Comparison of ENCODE assay signal across 12 cellular contexts in the genomic region with DNA sequence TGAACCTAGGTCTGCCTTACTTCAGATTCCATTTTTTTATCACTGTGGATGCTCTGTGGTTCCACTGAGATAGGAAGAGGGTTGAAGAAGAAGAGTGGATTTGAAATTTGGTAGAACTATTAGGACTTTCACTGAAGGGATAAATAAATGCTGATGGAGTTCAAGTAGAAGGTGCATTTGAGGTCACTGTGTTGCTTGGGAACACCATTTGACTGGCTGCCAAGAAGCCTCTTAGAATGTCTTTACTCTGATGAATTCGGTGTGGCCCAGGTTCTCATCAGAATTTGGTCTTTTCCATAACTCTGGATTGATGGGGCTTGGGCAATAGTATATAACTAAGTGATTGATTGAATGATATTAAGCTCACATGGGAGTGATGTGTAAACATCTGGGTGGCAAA. TPM values are rescaled to one million over a fixed set of nuclear protein-coding genes. Genes with fewer than 3 reads are reported as not detected.
DNase-seq lines count a peak whose midpoint lies in the region; ATAC-seq, FAIRE-seq and TF ChIP-seq lines count a peak whose summit lies in the region.
"Had no signal": no experiment of that assay in that cellular context is flagged by ENCODE, and none has a peak within 500 bp of the region (broad histone marks: within the 10 kb centered on the region; RNA-seq: fewer than 3 reads in every experiment).

No MANE protein-coding gene starts in this region.

- no peak overlapping the region for H3K9ac ChIP-seq in HepG2 (ENCODE audit: insufficient read depth, low read depth, low read length)

- in situ Hi-C loops in HepG2 (cut with HindIII; ENCODE audit: extremely low pct_ligation_motif_present, low pct_unique_long_range_greater_than_20kb) = no loop called here

- no peak for TF ChIP-seq RAD21 in HepG2 (CRISPR knock-in tag; IDR thresholded peaks at IDR 0.05)

- H4K20me1 ChIP-seq in HepG2 (ENCODE audit: insufficient read depth, low read length) = no peaks in the 10 kb centered on the region

- H3K9me3 Mint-ChIP-seq in stimulated activated naive B cell treated with anti-CD40 and anti-IgM and Interleukin-4, amounts not matched to agents 10 μg/mL and 1 μg/mL and 100 μg/mL, for 72 hours = no peaks in the 10 kb centered on the region
- H3K9me3 Mint-ChIP-seq: activated naive CD4-positive, alpha-beta T cell treated with anti-CD3 and anti-CD28 coated beads, Interleukin-2, amount 50 U/mL, for 24 hours had no signal

- TF ChIP-seq POLR2A in adrenal gland (IDR thresholded peaks at IDR 0.05) = no peak
- no peak for TF ChIP-seq POLR2A in HepG2 (IDR thresholded peaks at IDR 0.05; ENCODE audit: insufficient read depth in 1 of 2, low read depth in 2 of 2, low read length in 2 of 2)

- H3K36me3 ChIP-seq in adrenal gland (replicated peaks in 1 of 2) (no peaks in the 10 kb centered on the region), HepG2 (replicated peaks in 1 of 2; ENCODE audit: control insufficient read depth in 1 of 2, insufficient read depth in 2 of 2, low read length in 2 of 2) (no peaks in the 10 kb centered on the region; a peak in 2 of 5 replicates)

- BruUV-seq in HepG2 (replicated peaks; lab: Mats Ljungman, UMichigan) = no TSS peak

- H3K4me3 Mint-ChIP-seq in stimulated activated naive B cell treated with anti-CD40 and anti-IgM and Interleukin-4, amounts not matched to agents 10 μg/mL and 1 μg/mL and 100 μg/mL, for 72 hours = no peak overlapping the region
- H3K4me3 Mint-ChIP-seq: activated naive CD4-positive, alpha-beta T cell treated with anti-CD3 and anti-CD28 coated beads, Interleukin-2, amount 50 U/mL, for 24 hours had no signal

- H3K79me2 ChIP-seq in HepG2 (ENCODE audit: insufficient read depth, low read length) = peaks cover 2% of the 10 kb centered on the region

- H3K4me2 ChIP-seq in HepG2 (ENCODE audit: low read depth, low read length) = no peak overlapping the region

- FAIRE-seq in HepG2 (lab: Jason Lieb, UNC) (no peak), HTR-8/SVneo (lab: Jason Lieb, UNC) (no peak)

- H3K27ac ChIP-seq in adrenal gland = no peak overlapping the region
- H3K27ac ChIP-seq in HepG2 (ENCODE audit: extremely low read length, insufficient read depth, low read length) = no peak overlapping the region

- ATAC-seq in HepG2 = no peak
- no peak for ATAC-seq in stimulated activated naive B cell treated with anti-CD40 and anti-IgM and Interleukin-4, amounts not matched to agents 10 μg/mL and 1 μg/mL and 100 μg/mL, for 72 hours (replicated peaks)

- no peak overlapping the region for H3K27ac Mint-ChIP-seq in stimulated activated naive B cell treated with anti-CD40 and anti-IgM and Interleukin-4, amounts not matched to agents 10 μg/mL and 1 μg/mL and 100 μg/mL, for 72 hours
- H3K27ac Mint-ChIP-seq: activated naive CD4-positive, alpha-beta T cell treated with anti-CD3 and anti-CD28 coated beads, Interleukin-2, amount 50 U/mL, for 24 hours had no signal

- POLR2A ChIA-PET in HepG2 (lab: Yijun Ruan, JAX) = no interaction called here

- intact Hi-C loops in adrenal gland (cut with DNase I) (no loop called here), HepG2 (cut with micrococcal nuclease; ENCODE audit: unreplicated experiment) (no loop called here)

- H3K27me3 ChIP-seq in adrenal gland = no peaks in the 10 kb centered on the region
- no peaks in the 10 kb centered on the region for H3K27me3 ChIP-seq in HepG2 (ENCODE audit: control insufficient read depth in 1 of 2, insufficient read depth in 2 of 2, low read length in 2 of 2)

- TF ChIP-seq EP300 in HepG2 (IDR thresholded peaks at IDR 0.05; ENCODE audit: low read depth in 2 of 2, low read length in 2 of 2) = no peak
- no peak for TF ChIP-seq EP300 in HepG2 (CRISPR knock-in tag; IDR thresholded peaks at IDR 0.05; ENCODE audit: borderline replicate concordance)

- WGBS in adrenal gland, 4 donors = 14 to 29% (median 23%) methylated on average over 1 of the region's 1 CpG
- WGBS in HepG2 (ENCODE audit: low lambda C conversion rate) = 100% methylated on average over 1 of the region's 1 CpG

- no peaks in the 10 kb centered on the region for H3K27me3 Mint-ChIP-seq in stimulated activated naive B cell treated with anti-CD40 and anti-IgM and Interleukin-4, amounts not matched to agents 10 μg/mL and 1 μg/mL and 100 μg/mL, for 72 hours
- H3K27me3 Mint-ChIP-seq: activated naive CD4-positive, alpha-beta T cell treated with anti-CD3 and anti-CD28 coated beads, Interleukin-2, amount 50 U/mL, for 24 hours had no signal

- peaks cover 9 to 23% of the 10 kb centered on the region in 2 donors for H3K4me1 Mint-ChIP-seq in stimulated activated naive B cell treated with anti-CD40 and anti-IgM and Interleukin-4, amounts not matched to agents 10 μg/mL and 1 μg/mL and 100 μg/mL, for 72 hours

- no peaks in the 10 kb centered on the region for H3K9me3 ChIP-seq in adrenal gland (replicated peaks in 1 of 3)
- no peaks in the 10 kb centered on the region for H3K9me3 ChIP-seq in HepG2 (ENCODE audit: low read length)

- DNase-seq in DMS153 (lab: John Stamatoyannopoulos, UW) = peak; percentile 65
- peak; percentile 51 for DNase-seq in NCI-H1105 (lab: John Stamatoyannopoulos, UW)
- peak; percentile 45 to 84 (median 69) for DNase-seq in adrenal gland
- DNase-seq in medulla oblongata (ENCODE audit: extremely low spot score) = peak; percentile 61
- no peak for DNase-seq in HepG2 (ENCODE audit: low spot score)
- DNase-seq in HTR-8/SVneo (ENCODE audit: insufficient read length, low spot score) = no peak
- DNase-seq in NK-92 treated with Interleukin-12 subunit alpha and Interleukin-12 subunit beta, amount 100 ng/mL, for 24 hours (lab: John Stamatoyannopoulos, UW) = no peak
- no peak for DNase-seq in stimulated activated naive B cell treated with anti-CD40 and anti-IgM and Interleukin-4, amounts not matched to agents 10 μg/mL and 1 μg/mL and 100 μg/mL, for 72 hours
- DNase-seq: activated CD8-positive, alpha-beta memory T cell treated with anti-CD3 and anti-CD28 coated beads for 24 hours; stimulated activated naive CD4-positive, alpha-beta T cell treated with Interleukin-2 at 50 U/mL for 16 hours; T-helper 2 cell had no signal

- H3K4me1 ChIP-seq in adrenal gland (replicated peaks in 1 of 2) (peaks cover 0 to 16% of the 10 kb centered on the region in 2 donors), HepG2 (ENCODE audit: insufficient read depth, low read length) (no peaks in the 10 kb centered on the region)

- peaks cover 9 to 15% of the 10 kb centered on the region in 2 donors for H3K36me3 Mint-ChIP-seq in stimulated activated naive B cell treated with anti-CD40 and anti-IgM and Interleukin-4, amounts not matched to agents 10 μg/mL and 1 μg/mL and 100 μg/mL, for 72 hours

- CTCF ChIA-PET in HepG2 (lab: Yijun Ruan, JAX; ENCODE audit: low intra/inter-chr PET ratio, low total read pairs) = no interaction called here

- TF ChIP-seq CTCF in adrenal gland (IDR thresholded peaks at IDR 0.05) (no peak), HepG2 (CRISPR knock-in tag; IDR thresholded peaks at IDR 0.05) (no peak)

- no peak overlapping the region for H2AFZ ChIP-seq in HepG2 (ENCODE audit: low read length)

- no peak overlapping the region for H3K4me3 ChIP-seq in adrenal gland
- no peak overlapping the region for H3K4me3 ChIP-seq in HepG2 (replicated peaks in 1 of 3; ENCODE audit: insufficient read depth in 1 of 3, low read depth in 2 of 3, low read length in 3 of 3)

TF ChIP-seq in HepG2, 621 proteins besides CTCF, POLR2A, EP300 and RAD21 (continues in another document):
- TF ChIP-seq ESRRA (CRISPR knock-in tag; IDR thresholded peaks at IDR 0.05; ENCODE audit: low read depth) = no peak

RNA-seq across cellular contexts. Expression of a gene that starts 11.9 kb away (rescaled TPM):
- 10 to 100 TPM; 16.1 to 53.0 (median 29.6) TPM for total RNA-seq in adrenal gland
- 10 to 100 TPM in 1 of 3 donors, 1 to 10 TPM in 2; 4.8 to 24.1 (median 5.6) TPM for polyA plus RNA-seq in adrenal gland
- total RNA-seq in HepG2 (2016; rRNA removed; fragmentation: Illumina TruSeq; extraction: Trizol) = 23.6 and 24.2 TPM in 2 replicates
- total RNA-seq in HepG2 (2016; cell fraction: cytosol; rRNA removed; fragmentation: Illumina TruSeq; extraction: Trizol; ENCODE audit: low read depth) = 8.5 and 8.7 TPM in 2 replicates
- total RNA-seq in HepG2 (2016; cell fraction: insoluble cytoplasmic fraction; rRNA removed; fragmentation: Illumina TruSeq; extraction: Trizol) = 22.0 and 24.6 TPM in 2 replicates
- total RNA-seq in HepG2 (2016; cell fraction: membrane; rRNA removed; fragmentation: Illumina TruSeq; extraction: Trizol) = 19.5 and 20.9 TPM in 2 replicates
- total RNA-seq in HepG2 (2016; cell fraction: nucleus; rRNA removed; fragmentation: Illumina TruSeq; extraction: Trizol) = 25.0 and 27.4 TPM in 2 replicates
- polyA plus RNA-seq in HepG2 (2011; rRNA removed) = 14.8 and 22.3 TPM in 2 replicates
- 8.3 and 15.5 TPM in 2 replicates for polyA plus RNA-seq in HepG2 (2011; cell fraction: cytosol; rRNA removed)
- polyA plus RNA-seq in HepG2 (2011; cell fraction: nucleus; rRNA removed) = 3.2 and 4.7 TPM in 2 replicates
- 13.5 and 14.3 TPM in 2 replicates for polyA plus RNA-seq in HepG2 (2012)
- polyA plus RNA-seq in HepG2 (2016; cell fraction: cytosol; fragmentation: Illumina TruSeq; extraction: Trizol; ENCODE audit: low read depth) = 2.4 and 2.7 TPM in 2 replicates
- polyA plus RNA-seq in HepG2 (2016; cell fraction: insoluble cytoplasmic fraction; fragmentation: Illumina TruSeq; extraction: Trizol; ENCODE audit: low read depth) = 19.9 and 21.2 TPM in 2 replicates
- 10.1 and 10.3 TPM in 2 replicates for polyA plus RNA-seq in HepG2 (2016; cell fraction: membrane; fragmentation: Illumina TruSeq; extraction: Trizol; ENCODE audit: low read depth)
- polyA plus RNA-seq in HepG2 (2016; cell fraction: nucleus; fragmentation: Illumina TruSeq; extraction: Trizol; ENCODE audit: insufficient read depth, low read depth) = 23.7 and 24.4 TPM in 2 replicates
- 26.4 and 36.0 TPM in 2 replicates for polyA minus RNA-seq in HepG2 (2011; rRNA and poly(A)+ RNA removed; ENCODE audit: low replicate concordance)
- 25.1 and 26.4 TPM in 2 replicates for polyA minus RNA-seq in HepG2 (2011; cell fraction: cytosol; rRNA and poly(A)+ RNA removed)
- 20.7 and 27.1 TPM in 2 replicates for polyA minus RNA-seq in HepG2 (2011; cell fraction: nucleus; rRNA and poly(A)+ RNA removed)

Comparison
In these comparisons a context has a peak if more than half of its experiments do, and no peak if none do; other contexts are left out.
1. DNase-seq: peak in DMS153 (single experiment), NCI-H1105 (single experiment), adrenal gland (7 of 7) and medulla oblongata (single experiment); none in HepG2 (single experiment), HTR-8/SVneo (single experiment), NK-92 treated with Interleukin-12 subunit alpha and Interleukin-12 subunit beta, amount 100 ng/mL, for 24 hours (single experiment) and stimulated activated naive B cell treated with anti-CD40 and anti-IgM and Interleukin-4, amounts not matched to agents 10 μg/mL and 1 μg/mL and 100 μg/mL, for 72 hours (single experiment).